Comparison of ENCODE assay signal across 13 cellular contexts in the genomic region with DNA sequence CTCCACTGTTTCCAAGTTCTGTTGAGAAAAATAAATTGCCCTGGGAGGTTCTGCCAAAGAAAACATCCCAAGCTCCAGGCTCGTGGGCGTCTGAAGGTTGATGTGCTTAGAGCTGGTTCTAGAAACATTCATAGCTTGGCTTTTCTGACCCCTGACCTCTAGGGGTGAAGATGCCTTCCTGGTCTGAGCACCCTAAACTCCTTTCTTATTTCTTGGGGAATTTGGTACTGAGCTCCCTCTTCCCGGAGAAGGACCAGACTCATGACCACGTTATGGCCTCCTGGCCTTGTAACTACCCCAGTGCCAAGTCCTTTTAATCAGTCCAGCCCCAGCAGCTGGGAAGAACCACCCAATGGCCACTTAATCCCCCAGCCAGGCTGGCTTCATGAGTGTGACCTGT.
"Had no signal": no experiment of that assay in that cellular context is flagged by ENCODE, and none has a peak within 500 bp of the region (broad histone marks: within the 10 kb centered on the region; RNA-seq: fewer than 3 reads in every experiment).

No MANE protein-coding gene starts in this region.

- H3K27ac ChIP-seq: parathyroid adenoma, vagina had no signal

- H3K27me3 Mint-ChIP-seq: activated CD4-positive, alpha-beta T cell treated with anti-CD3 and anti-CD28 coated beads, Interleukin-2, amount 10 ng/mL, durations not matched to agents 24 days and 14 days had no signal

- H3K4me3 Mint-ChIP-seq: activated CD4-positive, alpha-beta T cell treated with anti-CD3 and anti-CD28 coated beads, Interleukin-2, amount 10 ng/mL, durations not matched to agents 24 days and 14 days; activated naive CD4-positive, alpha-beta T cell treated with anti-CD3 and anti-CD28 coated beads, Interleukin-2, amount 10 ng/mL, durations not matched to agents 7 days and 5 days; WTC11 had no signal

- H3K36me3 ChIP-seq: vagina had no signal

- H3K9me3 Mint-ChIP-seq: activated CD4-positive, alpha-beta T cell treated with anti-CD3 and anti-CD28 coated beads, Interleukin-2, amount 10 ng/mL, durations not matched to agents 24 days and 14 days; activated naive CD4-positive, alpha-beta T cell treated with anti-CD3 and anti-CD28 coated beads, Interleukin-2, amount 10 ng/mL, durations not matched to agents 7 days and 5 days; activated T-helper 2 cell treated with anti-CD3 and anti-CD28 coated beads, Interferon-gamma antibody, Interleukin-2, Interleukin-4, amounts not matched to agents 10 μg/mL and 5 μg/mL and 100 μg/mL, durations not matched to agents 14 hours and 24 hours and 36 hours had no signal

- H3K4me1 ChIP-seq: parathyroid adenoma had no signal

- H3K4me3 ChIP-seq: vagina had no signal

- H3K27ac Mint-ChIP-seq: activated CD4-positive, alpha-beta T cell treated with anti-CD3 and anti-CD28 coated beads, Interleukin-2, amount 10 ng/mL, durations not matched to agents 24 days and 14 days; activated naive CD4-positive, alpha-beta T cell treated with anti-CD3 and anti-CD28 coated beads, Interleukin-2, amount 10 ng/mL, durations not matched to agents 7 days and 5 days; activated T-helper 2 cell treated with anti-CD3 and anti-CD28 coated beads, Interferon-gamma antibody, Interleukin-2, Interleukin-4, amounts not matched to agents 10 μg/mL and 5 μg/mL and 100 μg/mL, durations not matched to agents 14 hours and 24 hours and 36 hours; WTC11 had no signal

- H3K36me3 Mint-ChIP-seq: activated naive CD4-positive, alpha-beta T cell treated with anti-CD3 and anti-CD28 coated beads, Interleukin-2, amount 10 ng/mL, durations not matched to agents 7 days and 5 days; WTC11 had no signal

- H3K9me3 ChIP-seq: SK-N-SH, vagina had no signal

- DNase-seq: activated CD4-positive, alpha-beta T cell treated with anti-CD3 and anti-CD28 coated beads, Interleukin-2, amount 10 ng/mL, durations not matched to agents 24 days and 14 days; activated CD8-positive, alpha-beta memory T cell treated with anti-CD3 and anti-CD28 coated beads for 24 hours; activated naive CD4-positive, alpha-beta T cell treated with anti-CD3 and anti-CD28 coated beads, Interleukin-2, amount 10 ng/mL, durations not matched to agents 7 days and 5 days; effector CD4-positive, alpha-beta T cell; hippocampal formation; kidney glomerular epithelial cell; SK-N-SH; stimulated activated CD4-positive, alpha-beta T cell treated with anti-CD3 and anti-CD28 coated beads, Interleukin-2, amount 100 ng/mL, for 24 hours; stimulated activated naive CD4-positive, alpha-beta T cell had no signal

- H3K27me3 ChIP-seq: vagina had no signal

- ATAC-seq: WTC11 had no signal
